In genomic region chr6:1704711-1705110, GRCh38 we compare ENCODE assay signal across 20 cellular contexts.
DNase-seq lines count a peak whose midpoint lies in the region; ATAC-seq, FAIRE-seq and TF ChIP-seq lines count a peak whose summit lies in the region.
"Had no signal": no experiment of that assay in that cellular context is flagged by ENCODE, and none has a peak within 500 bp of the region (broad histone marks: within the 10 kb centered on the region; RNA-seq: fewer than 3 reads in every experiment).

No MANE protein-coding gene starts in this region.

- H3K27me3 Mint-ChIP-seq in Calu3 (ENCODE audit: unreplicated experiment) (no peaks in the 10 kb centered on the region), endothelial cell (ENCODE audit: unreplicated experiment) (no peaks in the 10 kb centered on the region)
- H3K27me3 Mint-ChIP-seq in activated naive CD4-positive, alpha-beta T cell treated with anti-CD3 and anti-CD28 coated beads for 36 hours (ENCODE audit: low read depth): no peaks in the 10 kb centered on the region
- H3K27me3 Mint-ChIP-seq in activated T-cell treated with anti-CD3 and anti-CD28 coated beads, Interleukin-2, amount 50 U/mL, for 4 hours (ENCODE audit: low read depth): no peaks in the 10 kb centered on the region

- no peak overlapping the region for H2BK5ac ChIP-seq in IMR-90 (ENCODE audit: low read depth, low read length, poor library complexity, severe bottlenecking)

- TF ChIP-seq CTCF in Calu3 (IDR thresholded peaks at IDR 0.05; ENCODE audit: unreplicated experiment) (no peak), IMR-90 (conservative IDR thresholded peaks at IDR 0.05; ENCODE audit: low read depth, low read length) (no peak), bronchial epithelial cell (IDR thresholded peaks at IDR 0.05; ENCODE audit: insufficient read depth, low read length, severe bottlenecking) (no peak), endothelial cell (IDR thresholded peaks at IDR 0.05; ENCODE audit: unreplicated experiment) (no peak)

- no peaks in the 10 kb centered on the region for H3K9me3 ChIP-seq in IMR-90 (ENCODE audit: control insufficient read depth, insufficient read depth, low read length)
- H3K9me3 ChIP-seq: BE2C had no signal

- H3K4me1 ChIP-seq in IMR-90 (ENCODE audit: control insufficient read depth, insufficient read depth, low read length): peaks cover 21% of the 10 kb centered on the region

- no CpG with 5 or more reads among the region's 7 CpGs for WGBS in IMR-90 (ENCODE audit: extremely low coverage in 2 of 2, insufficient read length in 1 of 2), 2 experiments

- H3K4me3 Mint-ChIP-seq in Calu3 (ENCODE audit: low read depth, unreplicated experiment) (no peak overlapping the region), endothelial cell (ENCODE audit: unreplicated experiment) (no peak overlapping the region)
- no peak overlapping the region for H3K4me3 Mint-ChIP-seq in activated naive CD4-positive, alpha-beta T cell treated with anti-CD3 and anti-CD28 coated beads for 36 hours
- H3K4me3 Mint-ChIP-seq in activated T-cell treated with anti-CD3 and anti-CD28 coated beads, Interleukin-2, amount 50 U/mL, for 4 hours: no peak overlapping the region

- H3K9me1 ChIP-seq in IMR-90 (ENCODE audit: insufficient read depth, low read length): peaks cover 26% of the 10 kb centered on the region

- ATAC-seq in IMR-90 (ENCODE audit: low read depth): no peak
- no peak for ATAC-seq in activated T-cell treated with anti-CD3 and anti-CD28 coated beads, Interleukin-2, amount 50 U/mL, for 4 hours

- 0 out of 2 replicates have a peak overlapping the region, but pooled peaks have one; percentile 11 for H2AK5ac ChIP-seq in IMR-90 (ENCODE audit: low read depth, low read length)

- H3K9me3 Mint-ChIP-seq in Calu3 (ENCODE audit: low read depth, unreplicated experiment): no peaks in the 10 kb centered on the region
- no peaks in the 10 kb centered on the region for H3K9me3 Mint-ChIP-seq in endothelial cell (ENCODE audit: unreplicated experiment)
- no peaks in the 10 kb centered on the region for H3K9me3 Mint-ChIP-seq in activated naive CD4-positive, alpha-beta T cell treated with anti-CD3 and anti-CD28 coated beads for 36 hours
- no peaks in the 10 kb centered on the region for H3K9me3 Mint-ChIP-seq in activated T-cell treated with anti-CD3 and anti-CD28 coated beads, Interleukin-2, amount 50 U/mL, for 4 hours

- in situ Hi-C loops in IMR-90 (cut with MboI; ENCODE audit: low sequenced_read_pairs): no loop called here

- H3K14ac ChIP-seq in IMR-90 (replicated peaks; ENCODE audit: low read depth, low read length): no peak overlapping the region

- H3K9ac ChIP-seq in IMR-90 (ENCODE audit: low read depth, low read length): no peak overlapping the region

- H3K4ac ChIP-seq in IMR-90 (ENCODE audit: low read depth, low read length): no peak overlapping the region

- no peak overlapping the region for H3K27ac ChIP-seq in IMR-90 (ENCODE audit: insufficient read depth, low read length)
- H3K27ac ChIP-seq: RWPE1, SK-N-MC had no signal

- dilution Hi-C loops in IMR-90 (cut with HindIII; ENCODE audit: low sequenced_read_pairs, unreplicated experiment): no loop called here

- H2BK120ac ChIP-seq in IMR-90 (ENCODE audit: low read depth, low read length): no peak overlapping the region

- H3K4me1 Mint-ChIP-seq in Calu3 (ENCODE audit: low read depth, unreplicated experiment) (peaks cover 9% of the 10 kb centered on the region), endothelial cell (ENCODE audit: unreplicated experiment) (peaks cover 21% of the 10 kb centered on the region)
- H3K4me1 Mint-ChIP-seq in activated naive CD4-positive, alpha-beta T cell treated with anti-CD3 and anti-CD28 coated beads for 36 hours (ENCODE audit: low read depth): no peaks in the 10 kb centered on the region
- H3K4me1 Mint-ChIP-seq in activated T-cell treated with anti-CD3 and anti-CD28 coated beads, Interleukin-2, amount 50 U/mL, for 4 hours (ENCODE audit: low read depth): no peaks in the 10 kb centered on the region

- H3K79me1 ChIP-seq in IMR-90 (ENCODE audit: low read depth in 1 of 2, low read length in 2 of 2): 0 out of 4 replicates have a peak, but pooled peaks cover 0 to 6% of the 10 kb centered on the region in 2 experiments

- H2AK9ac ChIP-seq in IMR-90 (replicated peaks; ENCODE audit: low read depth, low read length, poor library complexity): no peak overlapping the region

- no peak overlapping the region for H3K56ac ChIP-seq in IMR-90 (ENCODE audit: extremely low read depth, insufficient read depth, low read length)

- TF ChIP-seq RAD21 in IMR-90 (IDR thresholded peaks at IDR 0.05; ENCODE audit: low read length): no peak

- no peak for TF ChIP-seq POLR2A in IMR-90 (IDR thresholded peaks at IDR 0.05; ENCODE audit: low read depth, low read length)

- no peak for DNase-seq in Calu3
- DNase-seq in IMR-90: no peak
- peak; percentile 87 for DNase-seq in bronchial epithelial cell (ENCODE audit: low read depth)
- peak; percentile 57 for DNase-seq in kidney tubule cell (ENCODE audit: low spot score)
- DNase-seq in endothelial cell (ENCODE audit: low spot score): no peak
- DNase-seq in activated naive CD4-positive, alpha-beta T cell treated with anti-CD3 and anti-CD28 coated beads for 36 hours: no peak
- DNase-seq in activated T-cell treated with anti-CD3 and anti-CD28 coated beads, Interleukin-2, amount 50 U/mL, for 4 hours: no peak
- DNase-seq: BE2C; DMS79; KBM-7; NCI-H1105; NCI-H146; NCI-H2029 treated with DMSO at 0.1 percent for 48 hours; NCI-H2171 treated with DMSO at 0.1 percent for 48 hours; NCI-H526 treated with DMSO at 0.1 percent for 48 hours; NK-92 treated with Interleukin-12 subunit alpha and Interleukin-12 subunit beta, amount 100 ng/mL, for 24 hours; SHP77 treated with DMSO at 0.1 percent for 48 hours had no signal

- no peak overlapping the region for H2BK15ac ChIP-seq in IMR-90 (ENCODE audit: low read depth, low read length)

- BruUV-seq in Calu3 (replicated peaks; lab: Mats Ljungman, UMichigan) (no TSS peak), IMR-90 (replicated peaks; lab: Mats Ljungman, UMichigan) (no TSS peak)

- no peak overlapping the region for H3K23ac ChIP-seq in IMR-90 (ENCODE audit: low read depth, low read length)

- no peaks in the 10 kb centered on the region for H3K36me3 ChIP-seq in IMR-90 (ENCODE audit: control insufficient read depth, insufficient read depth, low read length)
- H3K36me3 ChIP-seq in bronchial epithelial cell (ENCODE audit: control insufficient read depth, insufficient read depth, low read length): no peaks in the 10 kb centered on the region
- H3K36me3 ChIP-seq: BE2C had no signal

- H3K27me3 ChIP-seq in IMR-90 (ENCODE audit: control insufficient read depth, insufficient read depth, low read length) (no peaks in the 10 kb centered on the region), bronchial epithelial cell (ENCODE audit: control insufficient read depth, insufficient read depth, low read length) (no peaks in the 10 kb centered on the region)
- H3K27me3 ChIP-seq: BE2C had no signal

- H3K4me2 ChIP-seq in IMR-90 (ENCODE audit: low read depth, low read length): no peak overlapping the region

- POLR2A ChIA-PET in IMR-90 (lab: Charles Lee; ENCODE audit: unreplicated experiment): no interaction called here

- H3K27ac Mint-ChIP-seq in Calu3 (ENCODE audit: unreplicated experiment) (peak overlapping the region; percentile 48), endothelial cell (ENCODE audit: unreplicated experiment) (no peak overlapping the region)
- H3K27ac Mint-ChIP-seq in activated naive CD4-positive, alpha-beta T cell treated with anti-CD3 and anti-CD28 coated beads for 36 hours: no peak overlapping the region

- no peak for FAIRE-seq in bronchial epithelial cell (lab: Jason Lieb, UNC)
- FAIRE-seq: H54 had no signal

- H3K4me3 ChIP-seq in IMR-90 (ENCODE audit: insufficient read depth, low read depth, low read length) (no peak overlapping the region), bronchial epithelial cell (ENCODE audit: low read depth, low read length) (no peak overlapping the region)
- H3K4me3 ChIP-seq: SK-N-MC had no signal

- intact Hi-C loops in Calu3 (cut with micrococcal nuclease; ENCODE audit: unreplicated experiment) (no loop called here), IMR-90 (cut with micrococcal nuclease) (no loop called here)
- intact Hi-C loops in activated naive CD4-positive, alpha-beta T cell treated with anti-CD3 and anti-CD28 coated beads for 36 hours (cut with micrococcal nuclease): no loop called here

- no peak overlapping the region for H2BK20ac ChIP-seq in IMR-90 (ENCODE audit: low read depth, low read length)

- H2AFZ ChIP-seq in IMR-90 (replicated peaks; ENCODE audit: low read length, poor library complexity): no peak overlapping the region

- H4K8ac ChIP-seq in IMR-90 (ENCODE audit: low read depth in 2 of 2, low read length in 2 of 2): no peak overlapping the region

- H4K5ac ChIP-seq in IMR-90 (ENCODE audit: low read depth, low read length): no peak overlapping the region

- H3K36me3 Mint-ChIP-seq in Calu3 (ENCODE audit: insufficient read depth, unreplicated experiment) (no peaks in the 10 kb centered on the region), endothelial cell (ENCODE audit: low read depth, unreplicated experiment) (no peaks in the 10 kb centered on the region)
- H3K36me3 Mint-ChIP-seq in activated naive CD4-positive, alpha-beta T cell treated with anti-CD3 and anti-CD28 coated beads for 36 hours (ENCODE audit: low read depth): no peaks in the 10 kb centered on the region
- H3K36me3 Mint-ChIP-seq in activated T-cell treated with anti-CD3 and anti-CD28 coated beads, Interleukin-2, amount 50 U/mL, for 4 hours (ENCODE audit: insufficient read depth): no peaks in the 10 kb centered on the region

- CTCF ChIA-PET in Calu3 (lab: Charles Lee) (no interaction called here), IMR-90 (lab: Yijun Ruan, JAX) (no interaction called here)
- CTCF ChIA-PET in activated naive CD4-positive, alpha-beta T cell treated with anti-CD3 and anti-CD28 coated beads for 36 hours (lab: Charles Lee): no interaction called here

- no peak overlapping the region for H4K91ac ChIP-seq in IMR-90 (ENCODE audit: insufficient read depth, low read depth, low read length)

- H4K20me1 ChIP-seq in IMR-90 (ENCODE audit: insufficient read depth, low read length): no peaks in the 10 kb centered on the region

- H3K18ac ChIP-seq in IMR-90 (ENCODE audit: low read depth, low read length): no peak overlapping the region

TF ChIP-seq in IMR-90, 13 proteins besides CTCF, POLR2A, EP300 and RAD21:
- TF ChIP-seq USF2 (IDR thresholded peaks at IDR 0.05; ENCODE audit: low read depth, low read length) (no peak), BHLHE40 (IDR thresholded peaks at IDR 0.05; ENCODE audit: low read depth, low read length) (no peak), MAFK (IDR thresholded peaks at IDR 0.05; ENCODE audit: low read depth, low read length) (no peak), RCOR1 (IDR thresholded peaks at IDR 0.05; ENCODE audit: insufficient replicate concordance, low read length) (no peak)
TF ChIP-seq in IMR-90: peak in this region for 0.

Comparison
In these comparisons a context has a peak if more than half of its experiments do, and no peak if none do; other contexts are left out.
1. DNase-seq: peak in bronchial epithelial cell (single experiment) and kidney tubule cell (single experiment); none in Calu3 (single experiment), IMR-90 (single experiment), endothelial cell (single experiment), activated naive CD4-positive, alpha-beta T cell treated with anti-CD3 and anti-CD28 coated beads for 36 hours (single experiment) and activated T-cell treated with anti-CD3 and anti-CD28 coated beads, Interleukin-2, amount 50 U/mL, for 4 hours (single experiment).